25 cellular contexts compared by ENCODE assay signal in the genomic region with DNA sequence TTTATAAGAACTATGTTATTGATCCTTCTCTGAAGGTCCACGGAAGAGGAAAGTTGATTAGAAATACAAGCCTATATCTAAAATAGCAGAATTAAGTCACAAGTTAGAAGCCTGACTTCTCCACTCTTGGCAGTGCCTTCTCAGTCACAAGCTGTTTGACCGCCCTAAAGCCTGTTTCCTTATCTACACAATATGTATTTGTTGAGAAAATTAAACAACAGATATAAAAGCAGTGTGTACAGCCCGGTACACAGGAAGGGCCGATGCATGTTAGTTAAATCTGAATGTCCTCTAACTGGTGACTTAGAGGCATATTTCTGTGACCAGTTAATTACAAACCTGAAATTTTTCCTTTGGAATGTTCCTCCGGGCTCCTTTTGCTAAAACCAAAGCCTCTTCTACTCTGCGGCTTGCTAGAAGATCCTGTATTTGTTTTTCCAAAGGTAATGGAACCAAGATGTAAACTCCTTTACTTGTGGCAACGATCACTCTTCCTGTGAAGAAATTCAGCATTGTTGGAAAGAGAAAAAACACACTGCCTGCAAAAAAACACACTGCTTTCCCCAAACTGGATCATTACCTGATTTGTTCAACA. TPM values are rescaled to one million over a fixed set of nuclear protein-coding genes. Genes with fewer than 3 reads are reported as not detected.
DNase-seq lines count a peak whose midpoint lies in the region; TF ChIP-seq lines count a peak whose summit lies in the region.
"Had no signal": no experiment of that assay in that cellular context is flagged by ENCODE, and none has a peak within 500 bp of the region (broad histone marks: within the 10 kb centered on the region; RNA-seq: fewer than 3 reads in every experiment).

No MANE protein-coding gene starts in this region.

- H4K8ac ChIP-seq in trophoblast cell (ENCODE audit: low read depth, low read length): no peak overlapping the region

- no peaks in the 10 kb centered on the region for H3K27me3 Mint-ChIP-seq in CD8-positive, alpha-beta memory T cell
- H3K27me3 Mint-ChIP-seq: CD4-positive, alpha-beta T cell had no signal

- no peaks in the 10 kb centered on the region for H3K9me3 Mint-ChIP-seq in CD8-positive, alpha-beta memory T cell
- H3K9me3 Mint-ChIP-seq: CD4-positive, alpha-beta T cell had no signal

- H4K91ac ChIP-seq in trophoblast cell (ENCODE audit: low read depth, low read length): no peak overlapping the region

- H3K9ac ChIP-seq in trophoblast cell (ENCODE audit: low read length): no peak overlapping the region
- no peak overlapping the region for H3K9ac ChIP-seq in smooth muscle cell (ENCODE audit: low read depth)
- H3K9ac ChIP-seq: BLaER1 treated with 17β-estradiol and CSF1 and Interleukin-3, amounts not matched to agents 10 nM and 100 nM had no signal

- H3K4ac ChIP-seq in trophoblast cell (ENCODE audit: low read depth, low read length): no peak overlapping the region

- no peak overlapping the region for H3K4me2 ChIP-seq in trophoblast cell (ENCODE audit: low read length)
- no peak overlapping the region for H3K4me2 ChIP-seq in smooth muscle cell
- H3K4me2 ChIP-seq: A549; BLaER1 treated with 17β-estradiol and CSF1 and Interleukin-3, amounts not matched to agents 10 nM and 100 nM had no signal

- no peak overlapping the region for H4K12ac ChIP-seq in trophoblast cell (ENCODE audit: low read depth, low read length)

- H2BK5ac ChIP-seq in trophoblast cell (ENCODE audit: low read depth, low read length, poor library complexity): no peak overlapping the region

- H2AK5ac ChIP-seq in trophoblast cell (ENCODE audit: low read length): no peak overlapping the region

- POLR2A ChIA-PET in CD8-positive, alpha-beta memory T cell (lab: Charles Lee): no interaction called here

- CTCF ChIA-PET in CD8-positive, alpha-beta memory T cell (lab: Charles Lee): no interaction called here

- peaks cover 2% of the 10 kb centered on the region for H3K79me1 ChIP-seq in trophoblast cell (ENCODE audit: low read length)

- no peak overlapping the region for H2BK12ac ChIP-seq in trophoblast cell (ENCODE audit: low read length)

- H3K4me1 ChIP-seq in trophoblast cell (ENCODE audit: control insufficient read depth in 1 of 2, insufficient read depth in 2 of 2, low read length in 2 of 2) (peaks cover 4 to 22% of the 10 kb centered on the region in 2 experiments), smooth muscle cell (ENCODE audit: low read depth) (no peaks in the 10 kb centered on the region)
- no peaks in the 10 kb centered on the region for H3K4me1 ChIP-seq in CD8-positive, alpha-beta memory T cell (ENCODE audit: insufficient read depth, low read length)
- H3K4me1 ChIP-seq: A549; BLaER1 treated with 17β-estradiol and CSF1 and Interleukin-3, amounts not matched to agents 10 nM and 100 nM had no signal

- in situ Hi-C loops in SK-MEL-5 (cut with HindIII; ENCODE audit: low pct_unique_long_range_greater_than_20kb, low sequenced_read_pairs): no loop called here

- H3K4me1 Mint-ChIP-seq in CD8-positive, alpha-beta memory T cell: peaks cover 2 to 10% (median 7%) of the 10 kb centered on the region in 3 donors

- H3K18ac ChIP-seq in trophoblast cell (ENCODE audit: low read length): no peak overlapping the region

- no peaks in the 10 kb centered on the region for H3F3A ChIP-seq in smooth muscle cell (ENCODE audit: low read depth)

- no peak overlapping the region for H3K4me3 Mint-ChIP-seq in CD8-positive, alpha-beta memory T cell
- H3K4me3 Mint-ChIP-seq: CD4-positive, alpha-beta T cell had no signal

- H2AFZ ChIP-seq in trophoblast cell (ENCODE audit: insufficient read depth, low read length, poor library complexity) (no peak overlapping the region), smooth muscle cell (ENCODE audit: low read depth) (no peak overlapping the region)

- no peaks in the 10 kb centered on the region for H3K27me3 ChIP-seq in trophoblast cell (ENCODE audit: insufficient read depth, low read length)
- no peaks in the 10 kb centered on the region for H3K27me3 ChIP-seq in H7 (ENCODE audit: control insufficient read depth, insufficient read depth, low read length)
- no peaks in the 10 kb centered on the region for H3K27me3 ChIP-seq in CD8-positive, alpha-beta memory T cell (ENCODE audit: insufficient read depth, low read length, poor library complexity, severe bottlenecking)
- no peaks in the 10 kb centered on the region for H3K27me3 ChIP-seq in smooth muscle cell (ENCODE audit: low read depth)
- H3K27me3 ChIP-seq: BLaER1 treated with 17β-estradiol and CSF1 and Interleukin-3, amounts not matched to agents 10 nM and 100 nM had no signal

- H3K9me3 ChIP-seq in trophoblast cell (ENCODE audit: insufficient read depth, low read depth, low read length): peaks cover 1% of the 10 kb centered on the region
- no peaks in the 10 kb centered on the region for H3K9me3 ChIP-seq in CD8-positive, alpha-beta memory T cell (ENCODE audit: low read length)
- H3K9me3 ChIP-seq in smooth muscle cell (replicated peaks; ENCODE audit: low read depth): no peaks in the 10 kb centered on the region
- H3K9me3 ChIP-seq: A549; BLaER1 treated with 17β-estradiol and CSF1 and Interleukin-3, amounts not matched to agents 10 nM and 100 nM had no signal

- H3K36me3 ChIP-seq in trophoblast cell (ENCODE audit: control insufficient read depth in 1 of 2, insufficient read depth in 2 of 2, low read length in 2 of 2) (peaks cover 6 to 10% of the 10 kb centered on the region in 2 experiments), H7 (replicated peaks; ENCODE audit: control insufficient read depth, insufficient read depth, low read length) (peaks cover 6% of the 10 kb centered on the region; the same call in 1 of the 2 replicates), smooth muscle cell (ENCODE audit: low read depth) (no peaks in the 10 kb centered on the region)
- H3K36me3 ChIP-seq in CD8-positive, alpha-beta memory T cell (ENCODE audit: insufficient read depth, low read length): peaks cover 39% of the 10 kb centered on the region

- no peak overlapping the region for H2BK120ac ChIP-seq in trophoblast cell (ENCODE audit: insufficient read depth, low read length, poor library complexity)

- no peak for TF ChIP-seq CTCF in LNCaP clone FGC (IDR thresholded peaks at IDR 0.05; ENCODE audit: control insufficient read depth, extremely low read depth, insufficient read depth)
- TF ChIP-seq CTCF in smooth muscle cell (IDR thresholded peaks at IDR 0.05; ENCODE audit: borderline replicate concordance, insufficient read depth, poor library complexity, severe bottlenecking): no peak

- DNase-seq in LNCaP clone FGC (ENCODE audit: low read depth) (peak; percentile 72), SK-MEL-5 (ENCODE audit: low read depth, low spot score) (peak; percentile 66), foreskin melanocyte (peak; percentile 70), trophoblast cell (peak; percentile 18 to 63), H7 (no peak), NCI-H82 treated with DMSO at 0.1 percent for 48 hours (lab: John Stamatoyannopoulos, UW; ENCODE audit: unreplicated experiment) (no peak), smooth muscle cell (lab: John Stamatoyannopoulos, UW; ENCODE audit: unreplicated experiment) (no peak)
- no peak for DNase-seq in CD8-positive, alpha-beta memory T cell
- DNase-seq: AML-193; CD4-positive, alpha-beta T cell; COR-L47; DMS53; NCI-H1092 treated with DMSO at 0.1 percent for 48 hours; NCI-H1436 treated with DMSO at 0.1 percent for 48 hours; NCI-H1930; NCI-H2107; NCI-H524; NCI-H748 treated with DMSO at 0.1 percent for 48 hours; PC-3 had no signal

- H3K27ac Mint-ChIP-seq in CD8-positive, alpha-beta memory T cell: no peak overlapping the region
- H3K27ac Mint-ChIP-seq: CD4-positive, alpha-beta T cell had no signal

- no peak overlapping the region for H3K14ac ChIP-seq in trophoblast cell (ENCODE audit: low read length)

- peaks cover 21 to 76% (median 27%) of the 10 kb centered on the region in 3 donors for H3K36me3 Mint-ChIP-seq in CD8-positive, alpha-beta memory T cell

- H3K23ac ChIP-seq in trophoblast cell (ENCODE audit: low read length): no peak overlapping the region

- no CpG with 5 or more reads among the region's 7 CpGs for WGBS in trophoblast cell (ENCODE audit: extremely low coverage, insufficient coverage, insufficient read length)
- WGBS in smooth muscle cell (ENCODE audit: low lambda C conversion rate): 81% methylated on average over 7 of the region's 7 CpGs

- H3K79me2 ChIP-seq in trophoblast cell (ENCODE audit: control insufficient read depth, insufficient read depth, low read length, poor library complexity) (no peaks in the 10 kb centered on the region), smooth muscle cell (ENCODE audit: low read depth) (peaks cover 4% of the 10 kb centered on the region)

- peaks cover 13% of the 10 kb centered on the region for H4K20me1 ChIP-seq in smooth muscle cell (ENCODE audit: low read depth)

- H3K27ac ChIP-seq in trophoblast cell (ENCODE audit: low read depth, low read length): peak overlapping the region; percentile 67
- H3K27ac ChIP-seq in CD8-positive, alpha-beta memory T cell (ENCODE audit: low read depth, low read length): no peak overlapping the region
- no peak overlapping the region for H3K27ac ChIP-seq in smooth muscle cell (ENCODE audit: low read depth)
- H3K27ac ChIP-seq: A549; BLaER1 treated with 17β-estradiol and CSF1 and Interleukin-3, amounts not matched to agents 10 nM and 100 nM had no signal

- H3K4me3 ChIP-seq in LNCaP clone FGC (ENCODE audit: low read depth, low read length) (no peak overlapping the region), trophoblast cell (ENCODE audit: low read depth, low read length) (no peak overlapping the region), H7 (ENCODE audit: insufficient read depth, low read depth, low read length) (no peak overlapping the region), smooth muscle cell (no peak overlapping the region)
- H3K4me3 ChIP-seq in CD8-positive, alpha-beta memory T cell (ENCODE audit: low read length): no peak overlapping the region
- H3K4me3 ChIP-seq: A549; BLaER1 treated with 17β-estradiol and CSF1 and Interleukin-3, amounts not matched to agents 10 nM and 100 nM had no signal

RNA-seq across cellular contexts. Expression of gene TGFBRAP1, which starts 33.4 kb away (rescaled TPM):
- total RNA-seq in SK-MEL-5 (2014; rRNA removed; shearing (Covaris generic)): 25.1 and 25.5 TPM in 2 replicates
- 23.8 and 31.1 TPM in 2 replicates for polyA plus RNA-seq in SK-MEL-5 (2015; cell fraction: cytosol; rRNA removed)
- 23.5 and 24.9 TPM in 2 replicates for polyA plus RNA-seq in SK-MEL-5 (2015; cell fraction: nucleus; rRNA removed)
- 16.6 and 17.3 TPM in 2 replicates for polyA plus RNA-seq in trophoblast cell (2013)
- 16.4 and 19.5 TPM in 2 replicates for total RNA-seq in H7 (2014; rRNA removed; shearing (Covaris generic))
- total RNA-seq in CD8-positive, alpha-beta memory T cell: 10 to 100 TPM; 30.8 to 32.1 TPM
- 30.8 TPM for polyA plus RNA-seq in CD8-positive, alpha-beta memory T cell
- 10.5 and 11.8 TPM in 2 replicates for total RNA-seq in smooth muscle cell
- polyA plus RNA-seq in smooth muscle cell: 8.9 and 14.5 TPM in 2 replicates

RNA-seq across cellular contexts. Expression of gene C2orf49, which starts 41.2 kb away (rescaled TPM):
- total RNA-seq in SK-MEL-5 (2014; rRNA removed; shearing (Covaris generic)): 19.1 and 20.4 TPM in 2 replicates
- polyA plus RNA-seq in SK-MEL-5 (2015; cell fraction: cytosol; rRNA removed): 14.8 and 15.5 TPM in 2 replicates
- 14.2 and 17.6 TPM in 2 replicates for polyA plus RNA-seq in SK-MEL-5 (2015; cell fraction: nucleus; rRNA removed)
- 34.1 and 35.9 TPM in 2 replicates for polyA plus RNA-seq in trophoblast cell (2013)
- total RNA-seq in H7 (2014; rRNA removed; shearing (Covaris generic)): 8.4 and 11.4 TPM in 2 replicates
- total RNA-seq in CD8-positive, alpha-beta memory T cell: 10 to 100 TPM; 19.4 to 20.0 TPM
- polyA plus RNA-seq in CD8-positive, alpha-beta memory T cell: 8.4 TPM
- total RNA-seq in smooth muscle cell: 23.2 and 37.7 TPM in 2 replicates
- polyA plus RNA-seq in smooth muscle cell: 17.9 and 18.8 TPM in 2 replicates

RNA-seq across cellular contexts. Expression of gene GPR45, which starts 54.6 kb away (rescaled TPM):
- total RNA-seq in SK-MEL-5 (2014; rRNA removed; shearing (Covaris generic)): 0.21 and 0.98 TPM in 2 replicates
- 2.8 TPM in 2 replicates for polyA plus RNA-seq in SK-MEL-5 (2015; cell fraction: cytosol; rRNA removed)
- 0.20 and 0.64 TPM in 2 replicates for polyA plus RNA-seq in SK-MEL-5 (2015; cell fraction: nucleus; rRNA removed)
- 0.05 and 0.11 TPM in 2 replicates for polyA plus RNA-seq in trophoblast cell (2013)
- total RNA-seq in H7 (2014; rRNA removed; shearing (Covaris generic)): 0.15 TPM in 1 of 2 replicates, not detected in the other
- not detected for total RNA-seq in CD8-positive, alpha-beta memory T cell
- polyA plus RNA-seq in CD8-positive, alpha-beta memory T cell: not detected
- total RNA-seq in smooth muscle cell: not detected in 2 replicates
- not detected in 2 replicates for polyA plus RNA-seq in smooth muscle cell
- total RNA-seq: CD4-positive, alpha-beta T cell; Daoy; G401; H1; HT-29; PC-3 had no signal
- polyA plus RNA-seq: A549 had no signal

Comparison
In these comparisons a context has a peak if more than half of its experiments do, and no peak if none do; other contexts are left out.
1. DNase-seq: peak in LNCaP clone FGC (single experiment), SK-MEL-5 (single experiment), foreskin melanocyte (single experiment) and trophoblast cell (2 of 2); none in H7 (single experiment), NCI-H82 treated with DMSO at 0.1 percent for 48 hours (single experiment), CD8-positive, alpha-beta memory T cell (0 of 5) and smooth muscle cell (single experiment).